In the genomic region with DNA sequence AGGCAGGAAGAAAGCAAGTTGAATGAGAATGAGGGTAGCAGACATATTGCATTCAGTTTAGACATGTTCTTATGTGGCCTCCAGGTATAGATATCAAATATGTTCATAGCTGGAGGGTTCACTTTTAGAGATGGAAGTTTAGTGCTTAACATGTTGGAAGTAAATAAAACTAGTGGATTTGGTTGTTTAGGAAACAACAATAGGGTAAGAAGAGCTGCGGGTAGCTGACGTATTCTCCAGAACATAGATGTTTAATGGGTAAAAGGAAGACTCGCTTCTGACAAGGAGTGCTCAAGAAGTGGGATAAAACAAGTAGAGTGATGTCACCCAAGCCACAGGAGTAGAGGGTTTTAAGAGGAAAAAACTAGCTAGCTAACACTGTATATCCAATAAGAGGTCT, we compare ENCODE assay signal across 18 cellular contexts.
DNase-seq lines count a peak whose midpoint lies in the region; ATAC-seq and TF ChIP-seq lines count a peak whose summit lies in the region.
"Had no signal": no experiment of that assay in that cellular context is flagged by ENCODE, and none has a peak within 500 bp of the region (broad histone marks: within the 10 kb centered on the region; RNA-seq: fewer than 3 reads in every experiment).

No MANE protein-coding gene starts in this region.

- H3K4me2 ChIP-seq in GM23248 (ENCODE audit: unreplicated experiment) = peak overlapping the region; percentile 57
- H3K4me2 ChIP-seq: A549 had no signal

- H4K20me1 ChIP-seq in GM23248 (ENCODE audit: insufficient read depth) = no peaks in the 10 kb centered on the region

- H3K27me3 Mint-ChIP-seq in osteocyte (ENCODE audit: unreplicated experiment) = no peaks in the 10 kb centered on the region

- no peak for TF ChIP-seq EP300 in esophagus muscularis mucosa (IDR thresholded peaks at IDR 0.05)

- WGBS in GM23248 (ENCODE audit: low coverage in 1 of 2, low lambda C conversion rate in 2 of 2, missing lambda C conversion rate in 2 of 2), 2 experiments = 98% methylated on average over 3 of the region's 3 CpGs
- WGBS in esophagus muscularis mucosa = 97% methylated on average over 3 of the region's 3 CpGs

- peaks cover 46% of the 10 kb centered on the region for H3K4me1 Mint-ChIP-seq in osteocyte (ENCODE audit: unreplicated experiment)
- H3K4me1 Mint-ChIP-seq: H9 had no signal

- in situ Hi-C loops in GM23248 (cut with MboI) = loop anchor here (10.0 kb wide), 1 partner anchor 59 kb away; no protein-coding TSS in a partner anchor

- no peak overlapping the region for H3K9ac ChIP-seq in GM23248

- TF ChIP-seq POLR2A in esophagus muscularis mucosa (IDR thresholded peaks at IDR 0.05; ENCODE audit: low read depth) = no peak

- H3K36me3 Mint-ChIP-seq in osteocyte (ENCODE audit: unreplicated experiment) = no peaks in the 10 kb centered on the region

- intact Hi-C loops in esophagus muscularis mucosa (cut with DNase I) = loop anchor here (2.0 to 10.0 kb wide), 3 partner anchors 61 to 165 kb away; no protein-coding TSS in a partner anchor

- H3K4me3 Mint-ChIP-seq in osteocyte (ENCODE audit: unreplicated experiment) = no peak overlapping the region
- H3K4me3 Mint-ChIP-seq: H9 had no signal

- peak overlapping the region; percentile 94 for H3K27ac Mint-ChIP-seq in osteocyte (ENCODE audit: unreplicated experiment)
- H3K27ac Mint-ChIP-seq: H9 had no signal

- H2AFZ ChIP-seq in GM23248 = no peak overlapping the region

- H3K9me3 ChIP-seq in GM23248 (ENCODE audit: low read depth) (no peaks in the 10 kb centered on the region), esophagus muscularis mucosa (no peaks in the 10 kb centered on the region), thoracic aorta (no peaks in the 10 kb centered on the region)
- H3K9me3 ChIP-seq: A549 had no signal

- no peak for TF ChIP-seq CTCF in esophagus muscularis mucosa (IDR thresholded peaks at IDR 0.05)
- no peak for TF ChIP-seq CTCF in osteocyte (IDR thresholded peaks at IDR 0.05)
- TF ChIP-seq CTCF in thoracic aorta (IDR thresholded peaks at IDR 0.05) = no peak

- H3K4me1 ChIP-seq in GM23248 (ENCODE audit: insufficient read depth) (peaks cover 26% of the 10 kb centered on the region), esophagus muscularis mucosa (peaks cover 37 to 66% (median 60%) of the 10 kb centered on the region in 4 donors), thoracic aorta (ENCODE audit: control insufficient read depth in 1 of 2, low read depth in 2 of 2) (peaks cover 31 to 52% of the 10 kb centered on the region in 2 donors)

- H3K27me3 ChIP-seq in GM23248 (replicated peaks; ENCODE audit: insufficient read depth) = no peaks in the 10 kb centered on the region
- no peaks in the 10 kb centered on the region for H3K27me3 ChIP-seq in esophagus muscularis mucosa
- H3K27me3 ChIP-seq in thoracic aorta (replicated peaks; ENCODE audit: insufficient read depth) = no peaks in the 10 kb centered on the region

- H3K36me3 ChIP-seq in GM23248 (ENCODE audit: low read depth) = no peaks in the 10 kb centered on the region
- no peaks in the 10 kb centered on the region for H3K36me3 ChIP-seq in esophagus muscularis mucosa
- no peaks in the 10 kb centered on the region for H3K36me3 ChIP-seq in thoracic aorta

- ATAC-seq in thoracic aorta (ENCODE audit: insufficient number of reproducible peaks, low FRiP score, low read depth) (no peak), HG02798 (IDR thresholded peaks at IDR 0.05; ENCODE audit: poor library complexity, unreplicated experiment) (no peak), HG02571 (IDR thresholded peaks at IDR 0.05; ENCODE audit: unreplicated experiment) (no peak), GM21381 (IDR thresholded peaks at IDR 0.05; ENCODE audit: unreplicated experiment) (no peak)
- ATAC-seq: A549 had no signal

- H3K9me3 Mint-ChIP-seq in osteocyte (ENCODE audit: unreplicated experiment) = peaks cover 7% of the 10 kb centered on the region
- H3K9me3 Mint-ChIP-seq: H9 had no signal

- H3K9me2 ChIP-seq in GM23248 (ENCODE audit: insufficient read depth) = no peaks in the 10 kb centered on the region

- no peak for DNase-seq in GM23248
- no peak for DNase-seq in esophagus muscularis mucosa (ENCODE audit: extremely low spot score)
- no peak for DNase-seq in osteocyte (ENCODE audit: extremely low spot score, unreplicated experiment)
- DNase-seq in thoracic aorta (ENCODE audit: low spot score) = no peak
- DNase-seq in GM19240 (ENCODE audit: insufficient read length, low spot score) = no peak
- DNase-seq: C1 segment of cervical spinal cord, GF-D8, H9, NCI-H1417, NCI-H1930, NCI-H2171 treated with DMSO at 0.1 percent for 48 hours, NCI-H748 treated with DMSO at 0.1 percent for 48 hours had no signal

- H3K79me2 ChIP-seq in GM23248 (ENCODE audit: insufficient read depth) = no peaks in the 10 kb centered on the region

- H3F3A ChIP-seq in GM23248 (ENCODE audit: insufficient read depth) = peaks cover 24% of the 10 kb centered on the region

- no peak overlapping the region for H3K4me3 ChIP-seq in GM23248
- H3K4me3 ChIP-seq in esophagus muscularis mucosa = no peak overlapping the region
- no peak overlapping the region for H3K4me3 ChIP-seq in thoracic aorta
- H3K4me3 ChIP-seq: A549 had no signal

- H3K27ac ChIP-seq in GM23248 = no peak overlapping the region
- peak overlapping the region; percentile 90 to 94 (median 90) for H3K27ac ChIP-seq in esophagus muscularis mucosa (replicated peaks in 1 of 4)
- peak overlapping the region; percentile 49 to 79 for H3K27ac ChIP-seq in thoracic aorta
- H3K27ac ChIP-seq: A549, HL-60, RWPE1 had no signal
